Comparison of ENCODE assay signal across 25 cellular contexts in genomic region chr13:20426766-20427448, GRCh38.
DNase-seq lines count a peak whose midpoint lies in the region; ATAC-seq, FAIRE-seq and TF ChIP-seq lines count a peak whose summit lies in the region.
"Had no signal": no experiment of that assay in that cellular context is flagged by ENCODE, and none has a peak within 500 bp of the region (broad histone marks: within the 10 kb centered on the region; RNA-seq: fewer than 3 reads in every experiment).

No MANE protein-coding gene starts in this region.

- no peaks in the 10 kb centered on the region for H3K9me3 Mint-ChIP-seq in CD4-positive, CD25-positive, alpha-beta regulatory T cell
- H3K9me3 Mint-ChIP-seq: dendritic cell treated with granulocyte-macrophage colony-stimulating factor and Interleukin-4, amounts not matched to agents 40 ng/mL and 50 ng/mL, for 4 days; naive B cell had no signal

- TF ChIP-seq POLR2A in esophagus muscularis mucosa (IDR thresholded peaks at IDR 0.05; ENCODE audit: low read depth) = no peak

- H3K4me1 ChIP-seq in CD4-positive, CD25-positive, alpha-beta regulatory T cell (ENCODE audit: control insufficient read depth, insufficient read depth, low read length, poor library complexity, severe bottlenecking) = no peaks in the 10 kb centered on the region
- H3K4me1 ChIP-seq in esophagus muscularis mucosa = peaks cover 0 to 7% (median 0%) of the 10 kb centered on the region in 4 donors
- H3K4me1 ChIP-seq in keratinocyte (ENCODE audit: control insufficient read depth, extremely low read depth, insufficient read depth, low read length) = peaks cover 60% of the 10 kb centered on the region
- H3K4me1 ChIP-seq: body of pancreas, Caco-2 had no signal

- H2AFZ ChIP-seq in keratinocyte (ENCODE audit: control insufficient read depth, low read length) = no peak overlapping the region

- peaks cover 0 to 8% (median 4%) of the 10 kb centered on the region in 4 donors for H3K4me1 Mint-ChIP-seq in CD4-positive, CD25-positive, alpha-beta regulatory T cell

- H3K4me3 Mint-ChIP-seq in CD4-positive, CD25-positive, alpha-beta regulatory T cell = no peak overlapping the region
- H3K4me3 Mint-ChIP-seq: activated CD8-positive, alpha-beta T cell treated with anti-CD3 and anti-CD28 coated beads, Interleukin-2, amount 10 ng/mL, durations not matched to agents 7 days and 5 days; activated naive CD8-positive, alpha-beta T cell; dendritic cell treated with granulocyte-macrophage colony-stimulating factor and Interleukin-4, amounts not matched to agents 40 ng/mL and 50 ng/mL, for 4 days; type B pancreatic cell had no signal

- H3K36me3 ChIP-seq in CD4-positive, CD25-positive, alpha-beta regulatory T cell (ENCODE audit: control insufficient read depth, insufficient read depth, low read length) = peaks cover 15% of the 10 kb centered on the region
- H3K36me3 ChIP-seq in esophagus muscularis mucosa = peaks cover 4 to 63% (median 30%) of the 10 kb centered on the region in 4 donors
- no peaks in the 10 kb centered on the region for H3K36me3 ChIP-seq in keratinocyte (ENCODE audit: control insufficient read depth in 2 of 2, extremely low read depth in 1 of 2, insufficient read depth in 2 of 2, low read length in 2 of 2)
- no peaks in the 10 kb centered on the region for H3K36me3 ChIP-seq in WERI-Rb-1
- H3K36me3 ChIP-seq: ovary had no signal

- no peaks in the 10 kb centered on the region for H3K27me3 Mint-ChIP-seq in CD4-positive, CD25-positive, alpha-beta regulatory T cell
- H3K27me3 Mint-ChIP-seq: activated naive CD8-positive, alpha-beta T cell; dendritic cell treated with granulocyte-macrophage colony-stimulating factor and Interleukin-4, amounts not matched to agents 40 ng/mL and 50 ng/mL, for 4 days; naive B cell; stimulated activated naive CD8-positive, alpha-beta T cell treated with anti-CD3 and anti-CD28 coated beads, Interleukin-15, amount 100 ng/mL, for 72 hours had no signal

- no peaks in the 10 kb centered on the region for H3K79me2 ChIP-seq in keratinocyte (ENCODE audit: control insufficient read depth, insufficient read depth, low read length)

- H3K27ac Mint-ChIP-seq in CD4-positive, CD25-positive, alpha-beta regulatory T cell = peak overlapping the region in 2 of 3 donors; percentile 42 to 62
- H3K27ac Mint-ChIP-seq: activated CD8-positive, alpha-beta T cell treated with anti-CD3 and anti-CD28 coated beads, Interleukin-2, amount 10 ng/mL, durations not matched to agents 7 days and 5 days; activated naive CD8-positive, alpha-beta T cell; dendritic cell treated with granulocyte-macrophage colony-stimulating factor and Interleukin-4, amounts not matched to agents 40 ng/mL and 50 ng/mL, for 4 days; type B pancreatic cell had no signal

- no peaks in the 10 kb centered on the region for H3K9me3 ChIP-seq in CD4-positive, CD25-positive, alpha-beta regulatory T cell (ENCODE audit: control insufficient read depth in 2 of 2, low read length in 2 of 2)
- H3K9me3 ChIP-seq in esophagus muscularis mucosa (no peaks in the 10 kb centered on the region), keratinocyte (ENCODE audit: control insufficient read depth, low read depth, low read length) (no peaks in the 10 kb centered on the region), WERI-Rb-1 (ENCODE audit: severe bottlenecking) (peaks cover 2% of the 10 kb centered on the region)
- H3K9me3 ChIP-seq: body of pancreas, Caco-2, ovary had no signal

- TF ChIP-seq CTCF in esophagus muscularis mucosa (IDR thresholded peaks at IDR 0.05) (no peak), keratinocyte (optimal IDR thresholded peaks at IDR 0.05 in 1 of 3, IDR thresholded peaks at IDR 0.05 in 1 of 3, conservative IDR thresholded peaks at IDR 0.05 in 1 of 3; ENCODE audit: extremely low read depth in 1 of 3, insufficient read depth in 2 of 3, low read length in 3 of 3) (no peak), WERI-Rb-1 (IDR thresholded peaks at IDR 0.05; ENCODE audit: low read depth, low read length) (no peak)

- no peak overlapping the region for H3K4me3 ChIP-seq in CD4-positive, CD25-positive, alpha-beta regulatory T cell (ENCODE audit: low read depth, low read length)
- H3K4me3 ChIP-seq in esophagus muscularis mucosa = no peak overlapping the region
- H3K4me3 ChIP-seq in keratinocyte (ENCODE audit: control insufficient read depth in 2 of 3, extremely low read depth in 1 of 3, insufficient read depth in 2 of 3, low read depth in 1 of 3, low read length in 3 of 3) = no peak overlapping the region
- H3K4me3 ChIP-seq in WERI-Rb-1 (ENCODE audit: low read depth, low read length) = no peak overlapping the region
- H3K4me3 ChIP-seq: body of pancreas, ovary had no signal

- ATAC-seq in CD4-positive, CD25-positive, alpha-beta regulatory T cell (ENCODE audit: low read depth in 2 of 2) = no peak
- ATAC-seq in GM19351 (IDR thresholded peaks at IDR 0.05; ENCODE audit: unreplicated experiment) = no peak
- ATAC-seq: activated CD8-positive, alpha-beta T cell treated with anti-CD3 and anti-CD28 coated beads, Interleukin-2, amount 10 ng/mL, durations not matched to agents 7 days and 5 days; body of pancreas had no signal

- 62% methylated on average over 11 of the region's 11 CpGs for WGBS in esophagus muscularis mucosa

- H3K27ac ChIP-seq in CD4-positive, CD25-positive, alpha-beta regulatory T cell (ENCODE audit: insufficient read depth, low read length, poor library complexity, severe bottlenecking) = no peak overlapping the region
- H3K27ac ChIP-seq in esophagus muscularis mucosa (replicated peaks in 1 of 4) (no peak overlapping the region), keratinocyte (ENCODE audit: control insufficient read depth, insufficient read depth, low read length) (no peak overlapping the region), WERI-Rb-1 (no peak overlapping the region)
- H3K27ac ChIP-seq: body of pancreas, ovary had no signal

- peaks cover 63% of the 10 kb centered on the region for H3K36me3 Mint-ChIP-seq in CD4-positive, CD25-positive, alpha-beta regulatory T cell

- no peaks in the 10 kb centered on the region for H3K9me1 ChIP-seq in keratinocyte (ENCODE audit: control insufficient read depth, extremely low read depth, insufficient read depth, low read length)

- intact Hi-C loops in esophagus muscularis mucosa (cut with DNase I) = no loop called here

- FAIRE-seq in keratinocyte (lab: Jason Lieb, UNC) = peak; percentile 66
- FAIRE-seq: GM19239, HTR-8/SVneo had no signal

- no peaks in the 10 kb centered on the region for H3K27me3 ChIP-seq in CD4-positive, CD25-positive, alpha-beta regulatory T cell (ENCODE audit: control insufficient read depth, insufficient read depth, low read length)
- H3K27me3 ChIP-seq in esophagus muscularis mucosa (no peaks in the 10 kb centered on the region), keratinocyte (ENCODE audit: control insufficient read depth, extremely low read depth, insufficient read depth, low read length) (no peaks in the 10 kb centered on the region), WERI-Rb-1 (ENCODE audit: insufficient read depth, low read depth, severe bottlenecking) (peaks cover 75% of the 10 kb centered on the region)
- H3K27me3 ChIP-seq: body of pancreas, ovary had no signal

- TF ChIP-seq EP300 in esophagus muscularis mucosa (IDR thresholded peaks at IDR 0.05) = no peak

- dilution Hi-C loops in keratinocyte (cut with MboI; ENCODE audit: extremely low pct_ligation_motif_present, low sequenced_read_pairs) = no loop called here

- H3K4me2 ChIP-seq in keratinocyte (ENCODE audit: control insufficient read depth, extremely low read depth, insufficient read depth, low read depth, low read length) = no peak overlapping the region

- H3K9ac ChIP-seq in keratinocyte (ENCODE audit: control insufficient read depth, extremely low read depth, insufficient read depth, low read length) = no peak overlapping the region

- H4K20me1 ChIP-seq in keratinocyte (ENCODE audit: control insufficient read depth, extremely low read depth, insufficient read depth, low read length) = no peaks in the 10 kb centered on the region

- no peak for DNase-seq in CD4-positive, CD25-positive, alpha-beta regulatory T cell
- peak; percentile 34 for DNase-seq in LHCN-M2 (ENCODE audit: low read depth)
- DNase-seq in esophagus muscularis mucosa (ENCODE audit: extremely low spot score) = peak; percentile 86
- no peak for DNase-seq in keratinocyte (ENCODE audit: low read depth, low spot score)
- no peak for DNase-seq in WERI-Rb-1
- no peak for DNase-seq in UCSD-AML1 (lab: John Stamatoyannopoulos, UW; ENCODE audit: unreplicated experiment)
- no peak for DNase-seq in GOT3 (lab: John Stamatoyannopoulos, UW)
- DNase-seq: activated CD8-positive, alpha-beta T cell treated with anti-CD3 and anti-CD28 coated beads, Interleukin-2, amount 10 ng/mL, durations not matched to agents 7 days and 5 days; activated T-cell treated with anti-CD3 and anti-CD28 coated beads, Interleukin-2, amount 50 U/mL, for 48 hours; AML-193; body of pancreas; Caco-2; naive B cell; NCI-H510A treated with DMSO at 0.1 percent for 48 hours; ovary; SIG-M5; stimulated activated CD4-positive, alpha-beta T cell treated with anti-CD3 and anti-CD28 coated beads, Interleukin-1b, Interleukin-23, amount 100 ng/mL, for 48 hours; stimulated activated naive CD8-positive, alpha-beta T cell treated with anti-CD3 and anti-CD28 coated beads, Interleukin-15, amount 100 ng/mL, for 72 hours; T-helper 1 cell had no signal

Comparison
In these comparisons a context has a peak if more than half of its experiments do, and no peak if none do; other contexts are left out.
1. DNase-seq: peak in LHCN-M2 (single experiment) and esophagus muscularis mucosa (single experiment); none in CD4-positive, CD25-positive, alpha-beta regulatory T cell (0 of 3), keratinocyte (single experiment), WERI-Rb-1 (single experiment), UCSD-AML1 (single experiment) and GOT3 (single experiment).